In the genomic region with DNA sequence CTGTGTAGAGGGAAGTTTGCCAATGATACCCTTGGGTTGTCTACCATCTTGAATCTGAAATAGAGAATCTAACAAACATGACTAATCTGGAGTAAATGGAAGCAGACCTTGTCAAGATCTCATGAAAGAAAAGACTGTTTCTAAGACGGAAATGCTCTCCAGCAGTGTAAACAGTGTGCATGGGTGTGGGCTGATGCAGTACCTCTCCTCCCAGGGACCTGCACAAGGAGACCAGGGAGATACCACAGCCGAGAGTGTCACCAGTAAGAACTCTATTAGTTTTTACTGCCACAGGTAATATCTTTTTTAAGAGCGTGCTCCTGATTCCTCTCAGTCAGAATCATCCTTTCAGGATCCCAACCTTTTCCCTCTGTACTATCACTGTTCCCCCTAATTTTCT, we compare ENCODE assay signal across 17 cellular contexts.
DNase-seq lines count a peak whose midpoint lies in the region; ATAC-seq, FAIRE-seq and TF ChIP-seq lines count a peak whose summit lies in the region.
"Had no signal": no experiment of that assay in that cellular context is flagged by ENCODE, and none has a peak within 500 bp of the region (broad histone marks: within the 10 kb centered on the region; RNA-seq: fewer than 3 reads in every experiment).

No MANE protein-coding gene starts in this region.

- no peak overlapping the region for H3K4me3 ChIP-seq in Caco-2 (ENCODE audit: low read depth, low read length)
- H3K4me3 ChIP-seq: BLaER1 had no signal

- no peak for FAIRE-seq in RCC 7860 (lab: Jason Lieb, UNC)
- FAIRE-seq: GM19239, H1 had no signal

- no peak for DNase-seq in Caco-2
- no peak for DNase-seq in WTC11 (ENCODE audit: low spot score)
- DNase-seq in left colon, result peak in 1 of 2 donors; percentile 10
- no peak for DNase-seq in nephron progenitor cell
- DNase-seq in stimulated activated CD4-positive, alpha-beta T cell treated with anti-CD3 and anti-CD28 coated beads, Interleukin-15, amount 100 ng/mL, for 24 hours, result no peak
- no peak for DNase-seq in RCC 7860 (ENCODE audit: low spot score)
- DNase-seq in natural killer cell, result no peak
- DNase-seq: 8988T; AML-193; CD8-positive, alpha-beta memory T cell; GDM1; HCEC 1CT had no signal

- no TSS peak for BruUV-seq in Caco-2 (replicated peaks; lab: Mats Ljungman, UMichigan)

- H3K36me3 Mint-ChIP-seq in Caco-2 (ENCODE audit: insufficient read depth, unreplicated experiment), result peaks cover 6% of the 10 kb centered on the region
- H3K36me3 Mint-ChIP-seq in WTC11, result 0 out of 2 replicates have a peak, but pooled peaks cover 7% of the 10 kb centered on the region
- peaks cover 34% of the 10 kb centered on the region for H3K36me3 Mint-ChIP-seq in nephron progenitor cell (ENCODE audit: low read depth)
- peaks cover 7% of the 10 kb centered on the region for H3K36me3 Mint-ChIP-seq in natural killer cell

- H3K9me3 Mint-ChIP-seq in Caco-2 (ENCODE audit: unreplicated experiment) (no peaks in the 10 kb centered on the region), WTC11 (peaks cover 6% of the 10 kb centered on the region), nephron progenitor cell (peaks cover 14% of the 10 kb centered on the region), natural killer cell (no peaks in the 10 kb centered on the region)
- H3K9me3 Mint-ChIP-seq: HFFc6 had no signal

- peaks cover 2% of the 10 kb centered on the region for H3K9me3 ChIP-seq in Caco-2

- ATAC-seq in WTC11 (no peak), left colon (peak; percentile 93), HG03565 (IDR thresholded peaks at IDR 0.05; ENCODE audit: unreplicated experiment) (no peak), natural killer cell (no peak)

- TF ChIP-seq CTCF in Caco-2 (IDR thresholded peaks at IDR 0.05; ENCODE audit: insufficient read depth in 1 of 2, low read depth in 1 of 2, low read length in 1 of 2, severe bottlenecking in 1 of 2, unreplicated experiment in 1 of 2) (no peak), WTC11 (IDR thresholded peaks at IDR 0.05) (no peak), nephron progenitor cell (IDR thresholded peaks at IDR 0.05) (no peak), natural killer cell (IDR thresholded peaks at IDR 0.05) (no peak)

- intact Hi-C loops in Caco-2 (cut with micrococcal nuclease; ENCODE audit: unreplicated experiment), result no loop called here
- intact Hi-C loops in left colon (cut with DNase I, micrococcal nuclease), result no loop called here
- intact Hi-C loops in natural killer cell (cut with micrococcal nuclease), result no loop called here

- H3K4me1 Mint-ChIP-seq in Caco-2 (ENCODE audit: low read depth, unreplicated experiment) (peaks cover 14% of the 10 kb centered on the region), WTC11 (peaks cover 12% of the 10 kb centered on the region), nephron progenitor cell (no peaks in the 10 kb centered on the region), natural killer cell (peaks cover 0 to 2% of the 10 kb centered on the region in 2 donors)
- H3K4me1 Mint-ChIP-seq: CD8-positive, alpha-beta memory T cell had no signal

- H3K27me3 Mint-ChIP-seq in Caco-2 (ENCODE audit: insufficient read depth, unreplicated experiment) (no peaks in the 10 kb centered on the region), WTC11 (ENCODE audit: low read depth) (no peaks in the 10 kb centered on the region), nephron progenitor cell (ENCODE audit: low read depth, poor library complexity) (no peaks in the 10 kb centered on the region), natural killer cell (ENCODE audit: low read depth in 2 of 2) (no peaks in the 10 kb centered on the region)
- H3K27me3 Mint-ChIP-seq: CD8-positive, alpha-beta memory T cell had no signal

- peaks cover 31% of the 10 kb centered on the region for H3K4me1 ChIP-seq in Caco-2
- H3K4me1 ChIP-seq: BLaER1 had no signal

- POLR2A ChIA-PET in Caco-2 (lab: Charles Lee), result no interaction called here
- POLR2A ChIA-PET in WTC11 (lab: Charles Lee), result interaction anchor here (0.6 kb wide), 1 partner anchor 42 kb away, joined by 3 read pairs; no protein-coding TSS in a partner anchor

- H3K4me3 Mint-ChIP-seq in Caco-2 (ENCODE audit: unreplicated experiment), result no peak overlapping the region
- no peak overlapping the region for H3K4me3 Mint-ChIP-seq in WTC11
- no peak overlapping the region for H3K4me3 Mint-ChIP-seq in nephron progenitor cell
- no peak overlapping the region for H3K4me3 Mint-ChIP-seq in natural killer cell
- H3K4me3 Mint-ChIP-seq: CD8-positive, alpha-beta memory T cell; HFFc6 had no signal

- no peaks in the 10 kb centered on the region for H3K27me3 ChIP-seq in Caco-2 (replicated peaks; ENCODE audit: control insufficient read depth, insufficient read depth, low read length)
- H3K27me3 ChIP-seq: BLaER1 had no signal

- CTCF ChIA-PET in Caco-2 (lab: Charles Lee) (no interaction called here), WTC11 (lab: Charles Lee) (no interaction called here)

- peak overlapping the region; percentile 48 for H3K27ac Mint-ChIP-seq in Caco-2 (ENCODE audit: unreplicated experiment)
- 0 out of 2 replicates have a peak overlapping the region, but pooled peaks have one; percentile 9 for H3K27ac Mint-ChIP-seq in WTC11
- peak overlapping the region; percentile 8 for H3K27ac Mint-ChIP-seq in nephron progenitor cell
- H3K27ac Mint-ChIP-seq in natural killer cell, result no peak overlapping the region

- H3K36me3 ChIP-seq in Caco-2 (ENCODE audit: control insufficient read depth, insufficient read depth, low read length), result no peaks in the 10 kb centered on the region

TF ChIP-seq in WTC11, 78 proteins besides CTCF, POLR2A, EP300 and RAD21:
- TF ChIP-seq, protein P1, sequence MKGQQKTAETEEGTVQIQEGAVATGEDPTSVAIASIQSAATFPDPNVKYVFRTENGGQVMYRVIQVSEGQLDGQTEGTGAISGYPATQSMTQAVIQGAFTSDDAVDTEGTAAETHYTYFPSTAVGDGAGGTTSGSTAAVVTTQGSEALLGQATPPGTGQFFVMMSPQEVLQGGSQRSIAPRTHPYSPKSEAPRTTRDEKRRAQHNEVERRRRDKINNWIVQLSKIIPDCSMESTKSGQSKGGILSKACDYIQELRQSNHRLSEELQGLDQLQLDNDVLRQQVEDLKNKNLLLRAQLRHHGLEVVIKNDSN (CRISPR knock-in tag; IDR thresholded peaks at IDR 0.05), result no peak
- TF ChIP-seq, protein P2, sequence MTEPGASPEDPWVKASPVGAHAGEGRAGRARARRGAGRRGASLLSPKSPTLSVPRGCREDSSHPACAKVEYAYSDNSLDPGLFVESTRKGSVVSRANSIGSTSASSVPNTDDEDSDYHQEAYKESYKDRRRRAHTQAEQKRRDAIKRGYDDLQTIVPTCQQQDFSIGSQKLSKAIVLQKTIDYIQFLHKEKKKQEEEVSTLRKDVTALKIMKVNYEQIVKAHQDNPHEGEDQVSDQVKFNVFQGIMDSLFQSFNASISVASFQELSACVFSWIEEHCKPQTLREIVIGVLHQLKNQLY (CRISPR knock-in tag; IDR thresholded peaks at IDR 0.05), result no peak
- TF ChIP-seq SOX15 (CRISPR knock-in tag; IDR thresholded peaks at IDR 0.05), result no peak
- TF ChIP-seq, protein P3, sequence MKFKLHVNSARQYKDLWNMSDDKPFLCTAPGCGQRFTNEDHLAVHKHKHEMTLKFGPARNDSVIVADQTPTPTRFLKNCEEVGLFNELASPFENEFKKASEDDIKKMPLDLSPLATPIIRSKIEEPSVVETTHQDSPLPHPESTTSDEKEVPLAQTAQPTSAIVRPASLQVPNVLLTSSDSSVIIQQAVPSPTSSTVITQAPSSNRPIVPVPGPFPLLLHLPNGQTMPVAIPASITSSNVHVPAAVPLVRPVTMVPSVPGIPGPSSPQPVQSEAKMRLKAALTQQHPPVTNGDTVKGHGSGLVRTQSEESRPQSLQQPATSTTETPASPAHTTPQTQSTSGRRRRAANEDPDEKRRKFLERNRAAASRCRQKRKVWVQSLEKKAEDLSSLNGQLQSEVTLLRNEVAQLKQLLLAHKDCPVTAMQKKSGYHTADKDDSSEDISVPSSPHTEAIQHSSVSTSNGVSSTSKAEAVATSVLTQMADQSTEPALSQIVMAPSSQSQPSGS (CRISPR knock-in tag; IDR thresholded peaks at IDR 0.05; ENCODE audit: borderline replicate concordance, low read depth), result no peak
- TF ChIP-seq RORB (CRISPR knock-in tag; IDR thresholded peaks at IDR 0.05), result no peak
- TF ChIP-seq ATF1 (CRISPR knock-in tag; IDR thresholded peaks at IDR 0.05), result no peak
- TF ChIP-seq, protein P4, sequence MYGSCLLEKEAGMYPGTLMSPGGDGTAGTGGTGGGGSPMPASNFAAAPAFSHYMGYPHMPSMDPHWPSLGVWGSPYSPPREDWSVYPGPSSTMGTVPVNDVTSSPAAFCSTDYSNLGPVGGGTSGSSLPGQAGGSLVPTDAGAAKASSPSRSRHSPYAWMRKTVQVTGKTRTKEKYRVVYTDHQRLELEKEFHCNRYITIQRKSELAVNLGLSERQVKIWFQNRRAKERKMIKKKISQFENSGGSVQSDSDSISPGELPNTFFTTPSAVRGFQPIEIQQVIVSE (CRISPR knock-in tag; IDR thresholded peaks at IDR 0.05; ENCODE audit: borderline replicate concordance), result no peak
- TF ChIP-seq, protein P5, sequence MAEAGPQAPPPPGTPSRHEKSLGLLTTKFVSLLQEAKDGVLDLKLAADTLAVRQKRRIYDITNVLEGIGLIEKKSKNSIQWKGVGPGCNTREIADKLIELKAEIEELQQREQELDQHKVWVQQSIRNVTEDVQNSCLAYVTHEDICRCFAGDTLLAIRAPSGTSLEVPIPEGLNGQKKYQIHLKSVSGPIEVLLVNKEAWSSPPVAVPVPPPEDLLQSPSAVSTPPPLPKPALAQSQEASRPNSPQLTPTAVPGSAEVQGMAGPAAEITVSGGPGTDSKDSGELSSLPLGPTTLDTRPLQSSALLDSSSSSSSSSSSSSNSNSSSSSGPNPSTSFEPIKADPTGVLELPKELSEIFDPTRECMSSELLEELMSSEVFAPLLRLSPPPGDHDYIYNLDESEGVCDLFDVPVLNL (CRISPR knock-in tag; IDR thresholded peaks at IDR 0.05; ENCODE audit: borderline replicate concordance, low read depth), result no peak
- TF ChIP-seq SMAD4 (CRISPR knock-in tag; IDR thresholded peaks at IDR 0.05), result no peak
- no peak for TF ChIP-seq GTF2I (CRISPR knock-in tag; conservative IDR thresholded peaks at IDR 0.05)
- TF ChIP-seq, protein P6, sequence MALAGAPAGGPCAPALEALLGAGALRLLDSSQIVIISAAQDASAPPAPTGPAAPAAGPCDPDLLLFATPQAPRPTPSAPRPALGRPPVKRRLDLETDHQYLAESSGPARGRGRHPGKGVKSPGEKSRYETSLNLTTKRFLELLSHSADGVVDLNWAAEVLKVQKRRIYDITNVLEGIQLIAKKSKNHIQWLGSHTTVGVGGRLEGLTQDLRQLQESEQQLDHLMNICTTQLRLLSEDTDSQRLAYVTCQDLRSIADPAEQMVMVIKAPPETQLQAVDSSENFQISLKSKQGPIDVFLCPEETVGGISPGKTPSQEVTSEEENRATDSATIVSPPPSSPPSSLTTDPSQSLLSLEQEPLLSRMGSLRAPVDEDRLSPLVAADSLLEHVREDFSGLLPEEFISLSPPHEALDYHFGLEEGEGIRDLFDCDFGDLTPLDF (CRISPR knock-in tag; IDR thresholded peaks at IDR 0.05), result no peak
- no peak for TF ChIP-seq NR3C1 (CRISPR knock-in tag; conservative IDR thresholded peaks at IDR 0.05; ENCODE audit: low read depth)
- no peak for TF ChIP-seq ETV6 (CRISPR knock-in tag; IDR thresholded peaks at IDR 0.05)
- no peak for TF ChIP-seq FOXK1 (CRISPR knock-in tag; IDR thresholded peaks at IDR 0.05)

Comparison
In these comparisons a context has a peak if more than half of its experiments do, and no peak if none do; other contexts are left out.
1. H3K27ac Mint-ChIP-seq: peak in Caco-2 (single experiment), WTC11 (single experiment) and nephron progenitor cell (single experiment); none in natural killer cell (0 of 2).